Comparison of ENCODE assay signal across 8 cellular contexts in the genomic region with DNA sequence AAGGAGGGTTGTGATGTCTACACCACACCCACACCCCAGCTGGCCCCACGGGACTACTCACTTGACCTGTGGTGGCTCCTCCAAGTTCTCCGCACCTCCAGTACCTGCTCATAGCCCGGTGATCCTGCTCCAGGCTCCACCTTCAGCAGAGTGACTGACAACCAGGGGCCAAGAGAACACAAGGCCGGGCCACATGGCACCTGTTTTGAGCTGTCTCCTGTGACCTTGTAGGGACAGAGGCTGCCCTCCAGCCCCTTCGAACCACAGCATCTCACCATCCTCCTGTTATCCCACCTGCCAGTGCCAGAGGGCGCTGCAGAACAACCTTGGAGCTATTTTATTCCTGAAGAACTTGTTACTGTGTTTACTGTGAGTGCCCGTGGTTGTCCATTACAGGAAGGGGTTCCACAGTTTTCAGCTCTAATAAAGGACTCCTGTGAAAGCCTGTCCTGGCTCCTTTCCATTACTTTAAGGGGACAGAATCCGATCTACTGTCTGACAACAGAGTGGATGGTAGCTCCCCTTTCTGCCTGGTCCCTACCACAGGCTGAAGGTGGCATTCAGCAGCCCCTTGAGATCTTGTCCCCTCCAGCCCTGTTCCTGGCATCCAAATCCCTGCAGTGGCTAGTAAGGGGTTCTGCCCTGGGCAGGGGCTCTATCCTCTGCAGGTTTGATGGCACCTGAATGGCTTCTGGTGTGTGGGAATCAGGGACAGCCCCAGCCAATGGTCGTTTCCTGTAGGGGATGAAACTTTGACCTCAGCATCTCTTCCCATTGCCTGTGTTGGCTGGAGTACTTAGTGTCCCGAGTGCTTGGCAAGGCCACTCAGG.
DNase-seq lines count a peak whose midpoint lies in the region; ATAC-seq, FAIRE-seq and TF ChIP-seq lines count a peak whose summit lies in the region.

No MANE protein-coding gene starts in this region.

- DNase-seq in GM19239 (ENCODE audit: insufficient read length, low spot score) = peak; percentile 24
- peak; percentile 33 for DNase-seq in NCI-H69 (lab: John Stamatoyannopoulos, UW)
- peak; percentile 26 for DNase-seq in astrocyte of the spinal cord (ENCODE audit: low read depth, low spot score)
- peak; percentile 45 for DNase-seq in iPS DF 19.7 (ENCODE audit: low read depth, low spot score)
- peak; percentile 44 for DNase-seq in stimulated activated CD4-positive, alpha-beta T cell treated with anti-CD3 and anti-CD28 coated beads, Interleukin-15, amount 100 ng/mL, for 24 hours
- DNase-seq in NCI-H1048 (lab: John Stamatoyannopoulos, UW) = no peak

- H3K4me3 ChIP-seq in astrocyte of the spinal cord (ENCODE audit: low read depth, low read length) = no peak overlapping the region

- H3K27ac ChIP-seq in C4-2B = no peak overlapping the region

- TF ChIP-seq CTCF in C4-2B (conservative IDR thresholded peaks at IDR 0.05) = peak; percentile 91
- TF ChIP-seq CTCF in astrocyte of the spinal cord (IDR thresholded peaks at IDR 0.05; ENCODE audit: low read depth, low read length) = peak; percentile 73

- in situ Hi-C loops in astrocyte of the spinal cord (cut with HindIII; ENCODE audit: low sequenced_read_pairs) = no loop called here

- no peak for ATAC-seq in HG03045 (IDR thresholded peaks at IDR 0.05; ENCODE audit: unreplicated experiment)

- FAIRE-seq in GM19239 (lab: Jason Lieb, UNC) = peak; percentile 11
